ENCODE assay signal across 1 cellular context in genomic region chr6:89284963-89285735, GRCh38.
TF ChIP-seq lines count a peak whose summit lies in the region.

No MANE protein-coding gene starts in this region.

TF ChIP-seq in WTC11, 78 proteins besides CTCF, POLR2A, EP300 and RAD21 (continued from another document):
- TF ChIP-seq ATF2 (CRISPR knock-in tag; IDR thresholded peaks at IDR 0.05; ENCODE audit: borderline replicate concordance, low read depth): no peak
